In genomic region chr1:71561729-71562128, GRCh38 we compare ENCODE assay signal across 20 cellular contexts.
DNase-seq lines count a peak whose midpoint lies in the region; ATAC-seq and TF ChIP-seq lines count a peak whose summit lies in the region.
"Had no signal": no experiment of that assay in that cellular context is flagged by ENCODE, and none has a peak within 500 bp of the region (broad histone marks: within the 10 kb centered on the region; RNA-seq: fewer than 3 reads in every experiment).

No MANE protein-coding gene starts in this region.

- CTCF ChIA-PET in MCF 10A (lab: Yijun Ruan, JAX), result interaction anchor here (0.7 to 1.0 kb wide), 3 partner anchors 13 to 312 kb away, joined by 3 to 4 read pairs (median 4); no protein-coding TSS in a partner anchor
- CTCF ChIA-PET in GM10248 (lab: Yijun Ruan, JAX), result interaction anchor here (1.0 kb wide), 1 partner anchor 13 kb away, joined by 3 read pairs; no protein-coding TSS in a partner anchor

- H3K9me3 ChIP-seq in breast epithelium (no peaks in the 10 kb centered on the region), left ventricle myocardium inferior (replicated peaks) (no peaks in the 10 kb centered on the region), aorta (ENCODE audit: control insufficient read depth, low read length) (no peaks in the 10 kb centered on the region)
- H3K9me3 ChIP-seq: heart right ventricle had no signal

- no peaks in the 10 kb centered on the region for H3K9me3 Mint-ChIP-seq in MCF 10A (ENCODE audit: unreplicated experiment)
- H3K9me3 Mint-ChIP-seq: T-helper 2 cell treated with Interferon-gamma antibody and Interleukin-4, amounts not matched to agents 5 μg/mL and 100 μg/mL, for 36 hours had no signal

- TF ChIP-seq CTCF in MCF 10A (IDR thresholded peaks at IDR 0.05; ENCODE audit: unreplicated experiment) (no peak), breast epithelium (IDR thresholded peaks at IDR 0.05) (no peak), astrocyte of the spinal cord (IDR thresholded peaks at IDR 0.05; ENCODE audit: low read depth, low read length) (no peak), left ventricle myocardium inferior (IDR thresholded peaks at IDR 0.05; ENCODE audit: borderline replicate concordance) (no peak), lower leg skin (IDR thresholded peaks at IDR 0.05) (no peak), GM10248 (IDR thresholded peaks at IDR 0.05; ENCODE audit: control extremely low read depth, extremely low read depth, low read depth, missing control alignments) (no peak)

- in situ Hi-C loops in astrocyte of the spinal cord (cut with HindIII; ENCODE audit: low sequenced_read_pairs), result no loop called here

- no peak overlapping the region for H3K4me3 Mint-ChIP-seq in MCF 10A (ENCODE audit: unreplicated experiment)
- H3K4me3 Mint-ChIP-seq: activated CD4-positive, alpha-beta memory T cell treated with anti-CD3 and anti-CD28 coated beads for 36 hours; T-helper 2 cell treated with Interferon-gamma antibody and Interleukin-4, amounts not matched to agents 5 μg/mL and 100 μg/mL, for 36 hours had no signal

- intact Hi-C loops in MCF 10A (cut with micrococcal nuclease) (no loop called here), breast epithelium (cut with DNase I; ENCODE audit: low total_unique reads) (no loop called here), left ventricle myocardium inferior (cut with micrococcal nuclease) (no loop called here), aorta (cut with DNase I) (no loop called here), lower leg skin (cut with DNase I; ENCODE audit: low total_unique reads) (no loop called here)

- H3K36me3 ChIP-seq in breast epithelium (no peaks in the 10 kb centered on the region), left ventricle myocardium inferior (no peaks in the 10 kb centered on the region), aorta (ENCODE audit: control insufficient read depth in 1 of 2, insufficient read depth in 2 of 2, low read length in 1 of 2) (no peaks in the 10 kb centered on the region)
- H3K36me3 ChIP-seq: heart right ventricle had no signal

- H3K27ac ChIP-seq in breast epithelium (no peak overlapping the region), left ventricle myocardium inferior (replicated peaks) (peak overlapping the region; percentile 1), aorta (ENCODE audit: low read depth in 1 of 2, low read length in 2 of 2) (no peak overlapping the region)
- H3K27ac ChIP-seq: 22Rv1 had no signal

- no peaks in the 10 kb centered on the region for H3K36me3 Mint-ChIP-seq in MCF 10A (ENCODE audit: insufficient read depth, unreplicated experiment)
- H3K36me3 Mint-ChIP-seq: activated CD4-positive, alpha-beta memory T cell treated with anti-CD3 and anti-CD28 coated beads for 36 hours had no signal

- peaks cover 18% of the 10 kb centered on the region for H3K4me1 Mint-ChIP-seq in MCF 10A (ENCODE audit: insufficient read depth, unreplicated experiment)

- H3K4me1 ChIP-seq in breast epithelium (no peaks in the 10 kb centered on the region), left ventricle myocardium inferior (peaks cover 26% of the 10 kb centered on the region), aorta (ENCODE audit: control insufficient read depth in 1 of 2, insufficient read depth in 2 of 2, low read length in 2 of 2) (peaks cover 1 to 5% of the 10 kb centered on the region in 2 donors)

- H3K27ac Mint-ChIP-seq in MCF 10A (ENCODE audit: low read depth, unreplicated experiment), result no peak overlapping the region
- H3K27ac Mint-ChIP-seq: activated CD4-positive, alpha-beta memory T cell treated with anti-CD3 and anti-CD28 coated beads for 36 hours; T-helper 2 cell treated with Interferon-gamma antibody and Interleukin-4, amounts not matched to agents 5 μg/mL and 100 μg/mL, for 36 hours had no signal

- TF ChIP-seq POLR2A in breast epithelium (IDR thresholded peaks at IDR 0.05) (no peak), lower leg skin (IDR thresholded peaks at IDR 0.05) (no peak)

- peak; percentile 76 for ATAC-seq in aorta (ENCODE audit: low FRiP score)
- ATAC-seq: Panc1 had no signal

- H3K27me3 Mint-ChIP-seq in MCF 10A (ENCODE audit: insufficient read depth, unreplicated experiment), result no peaks in the 10 kb centered on the region
- H3K27me3 Mint-ChIP-seq: activated CD4-positive, alpha-beta memory T cell treated with anti-CD3 and anti-CD28 coated beads for 36 hours had no signal

- H3K27me3 ChIP-seq in breast epithelium (no peaks in the 10 kb centered on the region), left ventricle myocardium inferior (ENCODE audit: low read depth) (no peaks in the 10 kb centered on the region), aorta (ENCODE audit: control insufficient read depth in 1 of 2, insufficient read depth in 2 of 2, low read length in 1 of 2) (no peaks in the 10 kb centered on the region)
- H3K27me3 ChIP-seq: heart right ventricle had no signal

- H3K4me3 ChIP-seq in breast epithelium (no peak overlapping the region), astrocyte of the spinal cord (ENCODE audit: low read depth, low read length) (no peak overlapping the region), left ventricle myocardium inferior (no peak overlapping the region), aorta (ENCODE audit: low read length in 2 of 2) (no peak overlapping the region), lower leg skin (ENCODE audit: low read depth, poor library complexity, severe bottlenecking) (no peak overlapping the region)
- H3K4me3 ChIP-seq: heart right ventricle had no signal

- POLR2A ChIA-PET in MCF 10A (lab: Yijun Ruan, JAX) (no interaction called here), GM10248 (lab: Yijun Ruan, JAX) (no interaction called here)

- peak; percentile 43 for DNase-seq in MCF 10A (ENCODE audit: unreplicated experiment)
- no peak for DNase-seq in breast epithelium (ENCODE audit: low spot score in 2 of 2)
- DNase-seq in astrocyte of the spinal cord (ENCODE audit: low read depth, low spot score), result peak; percentile 86
- DNase-seq in left ventricle myocardium inferior, result no peak
- no peak for DNase-seq in aorta
- no peak for DNase-seq in lower leg skin (ENCODE audit: low spot score in 2 of 2)
- DNase-seq in GM10248 (ENCODE audit: extremely low spot score), result no peak
- DNase-seq in H4 (ENCODE audit: low spot score), result no peak
- DNase-seq: activated CD4-positive, alpha-beta memory T cell treated with anti-CD3 and anti-CD28 coated beads for 36 hours; activated naive CD4-positive, alpha-beta T cell; dermis blood vessel endothelial cell; DMS 273 treated with DMSO at 0.1 percent for 48 hours; heart right ventricle; NCI-H1417; NCI-H524 treated with DMSO at 0.1 percent for 48 hours; stimulated activated CD4-positive, alpha-beta T cell treated with anti-CD3 and anti-CD28 coated beads, Interleukin-12 subunit alpha, Interleukin-12 subunit beta, amount 100 ng/mL, for 4 hours; trophoblast cell had no signal

- 1 to 4% methylated on average over 2 of the region's 2 CpGs for WGBS in aorta, 2 donors
- WGBS in lower leg skin, 2 donors, result 14 to 20% methylated on average over 2 of the region's 2 CpGs

- BruUV-seq in MCF 10A (replicated peaks; lab: Mats Ljungman, UMichigan), result no TSS peak

Comparison
In these comparisons a context has a peak if more than half of its experiments do, and no peak if none do; other contexts are left out.
1. DNase-seq: peak in MCF 10A (single experiment) and astrocyte of the spinal cord (single experiment); none in breast epithelium (0 of 2), left ventricle myocardium inferior (single experiment), aorta (0 of 2), lower leg skin (0 of 2), GM10248 (single experiment) and H4 (single experiment).